In genomic region chr12:110501722-110502448, GRCh38 we compare ENCODE assay signal across 1 cellular context.
TF ChIP-seq lines count a peak whose summit lies in the region.

RAD9B (plus strand) TSS chr12:110502331; CDS start chr12:110502338, 7 bp downstream.
VPS29 (minus strand) TSS chr12:110502111; CDS start chr12:110502051, 60 bp downstream.

TF ChIP-seq in WTC11, 78 proteins besides CTCF, POLR2A, EP300 and RAD21 (continued from another document and continues in another):
- TF ChIP-seq ZNF532 (CRISPR knock-in tag; IDR thresholded peaks at IDR 0.05; ENCODE audit: borderline replicate concordance) (peak; percentile 95), ZNF219 (CRISPR knock-in tag; IDR thresholded peaks at IDR 0.05; ENCODE audit: borderline replicate concordance) (peak; percentile 97), CDX4 (CRISPR knock-in tag; IDR thresholded peaks at IDR 0.05; ENCODE audit: borderline replicate concordance) (no peak), PREB (CRISPR knock-in tag; IDR thresholded peaks at IDR 0.05; ENCODE audit: borderline replicate concordance) (peak; percentile 99), SMAD3 (CRISPR knock-in tag; IDR thresholded peaks at IDR 0.05; ENCODE audit: borderline replicate concordance) (peak; percentile 99), ESRRA (CRISPR knock-in tag; IDR thresholded peaks at IDR 0.05; ENCODE audit: borderline replicate concordance) (peak; percentile 99), CREB1 (CRISPR knock-in tag; IDR thresholded peaks at IDR 0.05) (peak; percentile 100), ZNF263 (CRISPR knock-in tag; IDR thresholded peaks at IDR 0.05; ENCODE audit: low read depth) (peak; percentile 88), MXD4 (CRISPR knock-in tag; IDR thresholded peaks at IDR 0.05; ENCODE audit: borderline replicate concordance) (no peak), PRRX2 (CRISPR knock-in tag; IDR thresholded peaks at IDR 0.05) (no peak), JUN (CRISPR knock-in tag; IDR thresholded peaks at IDR 0.05) (peak; percentile 98), TEAD4 (CRISPR knock-in tag; IDR thresholded peaks at IDR 0.05) (peak; percentile 97), E2F5 (CRISPR knock-in tag; IDR thresholded peaks at IDR 0.05) (peak; percentile 100), ATF3 (CRISPR knock-in tag; conservative IDR thresholded peaks at IDR 0.05) (peak; percentile 95), USF1 (CRISPR knock-in tag; IDR thresholded peaks at IDR 0.05) (peak; percentile 91), SOX15 (CRISPR knock-in tag; IDR thresholded peaks at IDR 0.05) (no peak), ZNF416 (CRISPR knock-in tag; IDR thresholded peaks at IDR 0.05) (no peak), HMGA2 (CRISPR knock-in tag; IDR thresholded peaks at IDR 0.05) (no peak; the same call in 1 of the 2 replicates), ARID4B (CRISPR knock-in tag; IDR thresholded peaks at IDR 0.05; ENCODE audit: borderline replicate concordance) (peak; percentile 100), ZNF281 (CRISPR knock-in tag; IDR thresholded peaks at IDR 0.05) (peak; percentile 100), ZNF671 (CRISPR knock-in tag; IDR thresholded peaks at IDR 0.05) (no peak), NR2C2 (CRISPR knock-in tag; IDR thresholded peaks at IDR 0.05) (peak; percentile 93), E2F4 (CRISPR knock-in tag; IDR thresholded peaks at IDR 0.05; ENCODE audit: borderline replicate concordance, low read depth) (peak; percentile 97), TCF7 (CRISPR knock-in tag; IDR thresholded peaks at IDR 0.05; ENCODE audit: low read depth) (peak; percentile 98), ZNF425 (CRISPR knock-in tag; conservative IDR thresholded peaks at IDR 0.05) (no peak), GABPB1 (CRISPR knock-in tag; IDR thresholded peaks at IDR 0.05) (peak; percentile 92), CREM (CRISPR knock-in tag; IDR thresholded peaks at IDR 0.05) (peak; percentile 96), IRF1 (CRISPR knock-in tag; IDR thresholded peaks at IDR 0.05) (peak; percentile 100), E2F1 (CRISPR knock-in tag; IDR thresholded peaks at IDR 0.05) (peak; percentile 100), HMGXB4 (CRISPR knock-in tag; IDR thresholded peaks at IDR 0.05) (peak; percentile 96), ZNF121 (CRISPR knock-in tag; IDR thresholded peaks at IDR 0.05) (peak; percentile 87)
